ENCODE assay signal across 13 cellular contexts in the genomic region with DNA sequence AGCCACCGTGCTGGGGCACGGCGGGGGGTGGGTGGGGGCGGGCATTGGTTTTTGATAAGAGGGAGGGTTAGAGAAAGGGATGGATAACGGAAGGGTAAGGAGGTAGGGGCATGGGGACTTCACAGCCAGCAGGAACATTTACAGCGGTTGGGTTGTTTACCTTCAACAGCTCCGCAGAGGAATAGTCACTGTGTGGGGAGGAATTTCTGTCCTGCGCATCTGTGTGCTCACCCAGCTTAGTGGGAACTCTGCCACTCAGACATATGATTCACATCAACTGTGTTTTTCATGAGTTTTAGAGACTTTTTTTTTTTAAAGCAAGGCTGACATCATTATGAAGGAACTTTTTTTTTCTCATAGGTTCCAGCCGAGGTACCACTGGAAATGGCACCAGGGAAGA. TPM values are rescaled to one million over a fixed set of nuclear protein-coding genes. Genes with fewer than 3 reads are reported as not detected.
DNase-seq lines count a peak whose midpoint lies in the region; ATAC-seq and TF ChIP-seq lines count a peak whose summit lies in the region.
"Had no signal": no experiment of that assay in that cellular context is flagged by ENCODE, and none has a peak within 500 bp of the region (broad histone marks: within the 10 kb centered on the region; RNA-seq: fewer than 3 reads in every experiment).

No MANE protein-coding gene starts in this region.

- ATAC-seq in left ventricle myocardium superior (peak; percentile 88), GM21390 (IDR thresholded peaks at IDR 0.05; ENCODE audit: unreplicated experiment) (no peak)
- ATAC-seq: activated CD8-positive, alpha-beta memory T cell treated with anti-CD3 and anti-CD28 coated beads, Interleukin-2, amount 10 ng/mL, durations not matched to agents 7 days and 5 days; body of pancreas had no signal

- CTCF ChIA-PET in HEK293 (lab: Yijun Ruan, JAX) = interaction anchor here (2.5 kb wide), 1 partner anchor 28 kb away, joined by 10 read pairs; no protein-coding TSS in a partner anchor

- H3K9me3 ChIP-seq in HEK293 (ENCODE audit: control insufficient read depth, insufficient read depth, low read depth, low read length) (no peaks in the 10 kb centered on the region), adipocyte (ENCODE audit: control insufficient read depth, low read length) (no peaks in the 10 kb centered on the region)
- H3K9me3 ChIP-seq: body of pancreas had no signal

- H3K9ac ChIP-seq in adipocyte (ENCODE audit: low read length) = no peak overlapping the region

- H3K4me3 ChIP-seq in HEK293 (ENCODE audit: low read depth, low read length) = no peak overlapping the region
- no peak overlapping the region for H3K4me3 ChIP-seq in adipocyte (ENCODE audit: low read length)
- H3K4me3 ChIP-seq: body of pancreas had no signal

- no peak overlapping the region for H3K27ac ChIP-seq in HEK293 (ENCODE audit: extremely low read depth, low read depth, low read length)
- H3K27ac ChIP-seq: body of pancreas had no signal

- peak; percentile 88 for DNase-seq in adipocyte (ENCODE audit: low read depth)
- DNase-seq in left ventricle myocardium superior = no peak
- DNase-seq in smooth muscle cell of the brain vasculature (ENCODE audit: low read depth, low spot score) = peak; percentile 75
- DNase-seq in NCI-H2107 treated with DMSO at 0.1 percent for 48 hours (lab: John Stamatoyannopoulos, UW; ENCODE audit: unreplicated experiment) = no peak
- DNase-seq in NCI-H345 treated with DMSO at 0.1 percent for 48 hours (lab: John Stamatoyannopoulos, UW; ENCODE audit: unreplicated experiment) = no peak
- DNase-seq: activated CD8-positive, alpha-beta memory T cell treated with anti-CD3 and anti-CD28 coated beads, Interleukin-2, amount 10 ng/mL, durations not matched to agents 7 days and 5 days; glutamatergic neuron; NCI-H510A treated with DMSO at 0.1 percent for 48 hours; stimulated activated CD4-positive, alpha-beta T cell treated with anti-CD3 and anti-CD28 coated beads, Interleukin-1b, Interleukin-23, amount 100 ng/mL, for 48 hours; T-helper 1 cell had no signal

- TF ChIP-seq CTCF in HEK293 (tag by site-specific recombination; IDR thresholded peaks at IDR 0.05) = no peak

- H3K36me3 ChIP-seq in HEK293 (ENCODE audit: control insufficient read depth in 2 of 2, insufficient read depth in 1 of 2, low read length in 2 of 2) (no peaks in the 10 kb centered on the region), adipocyte (ENCODE audit: control insufficient read depth, insufficient read depth, low read length, severe bottlenecking) (no peaks in the 10 kb centered on the region)

- POLR2A ChIA-PET in HEK293 (lab: Yijun Ruan, JAX) = interaction anchor here (0.6 kb wide), 2 partner anchors 15 to 1732 kb away, joined by 3 read pairs; no protein-coding TSS in a partner anchor

- no peaks in the 10 kb centered on the region for H3K4me1 ChIP-seq in HEK293 (ENCODE audit: control insufficient read depth, insufficient read depth, low read length)
- peaks cover 3% of the 10 kb centered on the region for H3K4me1 ChIP-seq in adipocyte (ENCODE audit: control insufficient read depth, insufficient read depth, low read length)

- peaks cover 8% of the 10 kb centered on the region for H3K27me3 ChIP-seq in adipocyte (replicated peaks; ENCODE audit: control insufficient read depth, insufficient read depth, low read length)
- H3K27me3 ChIP-seq: body of pancreas had no signal

- intact Hi-C loops in left ventricle myocardium superior (cut with micrococcal nuclease) = no loop called here

TF ChIP-seq in HEK293, 187 proteins besides CTCF, POLR2A, EP300 and RAD21:
- TF ChIP-seq ZNF600 (tag by site-specific recombination; IDR thresholded peaks at IDR 0.05) (0 out of 2 replicates have a peak, but pooled peaks have one; percentile 23), ZNF10 (tag by site-specific recombination; IDR thresholded peaks at IDR 0.05) (no peak), ZNF362 (tag by site-specific recombination; IDR thresholded peaks at IDR 0.05) (peak; percentile 75), ZIC2 (tag by site-specific recombination; IDR thresholded peaks at IDR 0.05) (0 out of 2 replicates have a peak, but pooled peaks have one; percentile 30), SP2 (tag by site-specific recombination; IDR thresholded peaks at IDR 0.05) (no peak), GLIS1 (tag by site-specific recombination; IDR thresholded peaks at IDR 0.05) (0 out of 2 replicates have a peak, but pooled peaks have one; percentile 24), PRDM6 (tag by site-specific recombination; IDR thresholded peaks at IDR 0.05) (peak; percentile 64), ZNF146 (tag by site-specific recombination; IDR thresholded peaks at IDR 0.05) (no peak), ZNF654 (tag by site-specific recombination; IDR thresholded peaks at IDR 0.05; ENCODE audit: low read depth) (no peak)
- TF ChIP-seq, protein P1, sequence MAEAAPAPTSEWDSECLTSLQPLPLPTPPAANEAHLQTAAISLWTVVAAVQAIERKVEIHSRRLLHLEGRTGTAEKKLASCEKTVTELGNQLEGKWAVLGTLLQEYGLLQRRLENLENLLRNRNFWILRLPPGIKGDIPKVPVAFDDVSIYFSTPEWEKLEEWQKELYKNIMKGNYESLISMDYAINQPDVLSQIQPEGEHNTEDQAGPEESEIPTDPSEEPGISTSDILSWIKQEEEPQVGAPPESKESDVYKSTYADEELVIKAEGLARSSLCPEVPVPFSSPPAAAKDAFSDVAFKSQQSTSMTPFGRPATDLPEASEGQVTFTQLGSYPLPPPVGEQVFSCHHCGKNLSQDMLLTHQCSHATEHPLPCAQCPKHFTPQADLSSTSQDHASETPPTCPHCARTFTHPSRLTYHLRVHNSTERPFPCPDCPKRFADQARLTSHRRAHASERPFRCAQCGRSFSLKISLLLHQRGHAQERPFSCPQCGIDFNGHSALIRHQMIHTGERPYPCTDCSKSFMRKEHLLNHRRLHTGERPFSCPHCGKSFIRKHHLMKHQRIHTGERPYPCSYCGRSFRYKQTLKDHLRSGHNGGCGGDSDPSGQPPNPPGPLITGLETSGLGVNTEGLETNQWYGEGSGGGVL (tag by site-specific recombination; IDR thresholded peaks at IDR 0.05) = peak; percentile 29; the same call in 1 of the 2 replicates

RNA-seq across cellular contexts. Expression of gene CHRD, which starts 19.6 kb away (rescaled TPM):
- total RNA-seq in left ventricle myocardium superior = 4.6 TPM
- total RNA-seq: activated CD8-positive, alpha-beta memory T cell treated with anti-CD3 and anti-CD28 coated beads, Interleukin-2, amount 10 ng/mL, durations not matched to agents 7 days and 5 days had no signal

RNA-seq across cellular contexts. Expression of gene THPO, which starts 21.4 kb away (rescaled TPM):
- 0.37 TPM for total RNA-seq in left ventricle myocardium superior
- total RNA-seq: activated CD8-positive, alpha-beta memory T cell treated with anti-CD3 and anti-CD28 coated beads, Interleukin-2, amount 10 ng/mL, durations not matched to agents 7 days and 5 days; body of pancreas had no signal

RNA-seq across cellular contexts. Expression of gene POLR2H, which starts 37.9 kb away (rescaled TPM):
- total RNA-seq in left ventricle myocardium superior = 26.0 TPM

RNA-seq across cellular contexts. Expression of gene CLCN2, which starts 38.0 kb away (rescaled TPM):
- 3.6 TPM for total RNA-seq in left ventricle myocardium superior

Comparison
In these comparisons a context has a peak if more than half of its experiments do, and no peak if none do; other contexts are left out.
1. DNase-seq: peak in adipocyte (single experiment) and smooth muscle cell of the brain vasculature (single experiment); none in left ventricle myocardium superior (single experiment), NCI-H2107 treated with DMSO at 0.1 percent for 48 hours (single experiment) and NCI-H345 treated with DMSO at 0.1 percent for 48 hours (single experiment).